Comparison of ENCODE assay signal across 22 cellular contexts in genomic region chr9:127815512-127816361, GRCh38. TPM values are rescaled to one million over a fixed set of nuclear protein-coding genes. Genes with fewer than 3 reads are reported as not detected.
DNase-seq lines count a peak whose midpoint lies in the region; TF ChIP-seq lines count a peak whose summit lies in the region.
"Had no signal": no experiment of that assay in that cellular context is flagged by ENCODE, and none has a peak within 500 bp of the region (broad histone marks: within the 10 kb centered on the region; RNA-seq: fewer than 3 reads in every experiment).

No MANE protein-coding gene starts in this region.

- no peak overlapping the region for H3K14ac ChIP-seq in mesenchymal stem cell (ENCODE audit: low read length in 2 of 2)

- DNase-seq in WERI-Rb-1 (no peak), mesenchymal stem cell (no peak), HuH-7.5 (ENCODE audit: low spot score) (no peak), kidney glomerular epithelial cell (lab: John Stamatoyannopoulos, UW) (no peak), NCI-H2081 treated with DMSO at 0.1 percent for 48 hours (lab: John Stamatoyannopoulos, UW) (no peak)
- DNase-seq: activated gamma-delta T cell treated with Interleukin-2 at 50 U/mL for 16 hours; amniotic stem cell; caudate nucleus; CD4-positive, alpha-beta T cell; DMS153; foreskin melanocyte; GDM1; Karpas-422; NCI-H1048; NCI-H510A; SHP77; stimulated activated CD4-positive, alpha-beta T cell treated with anti-CD3 and anti-CD28 coated beads, Interleukin-12 subunit alpha, Interleukin-12 subunit beta, amount 100 ng/mL, for 4 hours; stimulated activated CD8-positive, alpha-beta memory T cell treated with anti-CD3 and anti-CD28 coated beads, Interleukin-4, amount 100 ng/mL, for 48 hours; T-helper 1 cell had no signal

- 95% methylated on average over 33 of the region's 33 CpGs for WGBS in mesenchymal stem cell

- no peak overlapping the region for H2BK12ac ChIP-seq in mesenchymal stem cell (ENCODE audit: low read length in 2 of 2)

- no peaks in the 10 kb centered on the region for H3K9me3 ChIP-seq in WERI-Rb-1 (ENCODE audit: severe bottlenecking)
- no peaks in the 10 kb centered on the region for H3K9me3 ChIP-seq in mesenchymal stem cell (ENCODE audit: control insufficient read depth, low read length)

- no peak overlapping the region for H4K8ac ChIP-seq in mesenchymal stem cell (ENCODE audit: low read length)

- peaks cover 59% of the 10 kb centered on the region for H3K36me3 ChIP-seq in WERI-Rb-1
- peaks cover 80 to 87% of the 10 kb centered on the region in 2 experiments for H3K36me3 ChIP-seq in mesenchymal stem cell (ENCODE audit: control insufficient read depth in 1 of 2, insufficient read depth in 2 of 2, low read depth in 1 of 2, low read length in 2 of 2)

- no peak overlapping the region for H3K4me2 ChIP-seq in mesenchymal stem cell (ENCODE audit: low read length, poor library complexity, severe bottlenecking)
- H3K4me2 ChIP-seq: GM23338 had no signal

- H2AK5ac ChIP-seq in mesenchymal stem cell (ENCODE audit: low read length, severe bottlenecking), result no peak overlapping the region

- H3K27ac ChIP-seq in WERI-Rb-1, result peak overlapping the region; percentile 30; the same call in 1 of the 2 replicates
- H3K27ac ChIP-seq in mesenchymal stem cell (ENCODE audit: low read length, poor library complexity, severe bottlenecking), result no peak overlapping the region

- no peak overlapping the region for H2BK120ac ChIP-seq in mesenchymal stem cell (ENCODE audit: low read depth, low read length)

- no peak overlapping the region for H3K4ac ChIP-seq in mesenchymal stem cell (ENCODE audit: low read depth in 1 of 2, low read length in 2 of 2)

- in situ Hi-C loops in GM18951 (cut with MboI; ENCODE audit: low sequenced_read_pairs, unreplicated experiment), result no loop called here

- H3K4me1 ChIP-seq in mesenchymal stem cell (ENCODE audit: control insufficient read depth, insufficient read depth, low read depth, low read length), result peaks cover 4% of the 10 kb centered on the region

- TF ChIP-seq POLR2A in GM18951 (IDR thresholded peaks at IDR 0.05; ENCODE audit: extremely low read depth, insufficient read depth, insufficient read length), result peak; percentile 12

- no peak overlapping the region for H4K91ac ChIP-seq in mesenchymal stem cell (ENCODE audit: low read length)

- H2BK15ac ChIP-seq in mesenchymal stem cell (ENCODE audit: low read depth, poor library complexity, severe bottlenecking), result peak overlapping the region; percentile 12

- H2AFZ ChIP-seq in mesenchymal stem cell (ENCODE audit: low read depth, low read length), result no peak overlapping the region
- H2AFZ ChIP-seq: GM23338 had no signal

- no peak for TF ChIP-seq CTCF in WERI-Rb-1 (IDR thresholded peaks at IDR 0.05; ENCODE audit: low read depth, low read length)

- H3K4me3 ChIP-seq in WERI-Rb-1 (ENCODE audit: low read depth, low read length) (no peak overlapping the region), mesenchymal stem cell (ENCODE audit: insufficient read depth in 1 of 2, low read depth in 1 of 2, low read length in 2 of 2) (no peak overlapping the region)
- H3K4me3 ChIP-seq: GM23338 had no signal

- H3K23ac ChIP-seq in mesenchymal stem cell (ENCODE audit: low read length in 2 of 2), result no peak overlapping the region

- H2BK5ac ChIP-seq in mesenchymal stem cell (ENCODE audit: low read depth, low read length, poor library complexity, severe bottlenecking), result no peak overlapping the region

- H3K79me1 ChIP-seq in mesenchymal stem cell (replicated peaks; ENCODE audit: low read length, poor library complexity, severe bottlenecking), result peaks cover 7% of the 10 kb centered on the region

- H3K18ac ChIP-seq in mesenchymal stem cell (ENCODE audit: low read depth in 1 of 2, low read length in 2 of 2), result no peak overlapping the region

- no peaks in the 10 kb centered on the region for H3K27me3 ChIP-seq in WERI-Rb-1 (ENCODE audit: insufficient read depth, low read depth, severe bottlenecking)
- no peaks in the 10 kb centered on the region for H3K27me3 ChIP-seq in mesenchymal stem cell (ENCODE audit: control insufficient read depth in 1 of 2, insufficient read depth in 1 of 2, low read length in 2 of 2)

- H3K9ac ChIP-seq in mesenchymal stem cell (ENCODE audit: low read length), result peak overlapping the region; percentile 60

RNA-seq across cellular contexts. Expression of gene FPGS, which starts 13.1 kb away (rescaled TPM):
- 31.6 TPM for polyA plus RNA-seq in mesenchymal stem cell (2013, experiment 1 of 2)
- 30.7 TPM for polyA plus RNA-seq in mesenchymal stem cell (2013, experiment 2 of 2)

RNA-seq across cellular contexts. Expression of gene CDK9, which starts 29.9 kb away (rescaled TPM):
- 44.3 TPM for polyA plus RNA-seq in mesenchymal stem cell (2013, experiment 1 of 2)
- 43.0 TPM for polyA plus RNA-seq in mesenchymal stem cell (2013, experiment 2 of 2)

RNA-seq across cellular contexts. Expression of gene SH2D3C, which starts 37.3 kb away (rescaled TPM):
- polyA plus RNA-seq in mesenchymal stem cell (2013, experiment 1 of 2), result 0.57 TPM
- 0.58 TPM for polyA plus RNA-seq in mesenchymal stem cell (2013, experiment 2 of 2)
- polyA plus RNA-seq: AG04450 had no signal

RNA-seq across cellular contexts. Expression of gene ENG, which starts 38.7 kb away (rescaled TPM):
- 287 TPM for polyA plus RNA-seq in mesenchymal stem cell (2013, experiment 1 of 2)
- 284 TPM for polyA plus RNA-seq in mesenchymal stem cell (2013, experiment 2 of 2)
